Comparison of ENCODE assay signal across 21 cellular contexts in the genomic region with DNA sequence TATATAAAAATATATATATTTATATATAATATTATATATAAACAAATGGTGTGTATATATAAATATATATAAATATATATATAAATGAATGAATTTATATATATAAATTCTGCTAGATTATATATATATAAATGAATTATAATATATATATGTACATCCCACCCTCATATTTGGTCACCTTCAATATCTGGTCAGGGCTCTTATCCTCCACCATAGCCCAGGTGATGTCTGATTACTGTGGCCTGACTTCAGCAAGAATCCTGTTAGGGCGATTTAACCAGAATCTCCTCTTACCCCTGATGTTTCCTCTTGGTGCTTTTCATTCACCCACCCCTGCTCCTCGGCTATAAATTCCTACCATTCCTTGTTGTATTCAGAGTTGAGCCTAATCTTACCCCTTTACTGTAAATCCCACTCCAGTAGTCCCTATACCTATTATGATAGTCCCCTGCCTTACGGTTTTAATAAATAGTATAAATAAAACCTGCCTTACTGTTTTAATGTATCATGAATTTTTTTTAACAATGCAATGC.
DNase-seq lines count a peak whose midpoint lies in the region; ATAC-seq and TF ChIP-seq lines count a peak whose summit lies in the region.
"Had no signal": no experiment of that assay in that cellular context is flagged by ENCODE, and none has a peak within 500 bp of the region (broad histone marks: within the 10 kb centered on the region; RNA-seq: fewer than 3 reads in every experiment).

No MANE protein-coding gene starts in this region.

- peaks cover 7% of the 10 kb centered on the region for H3K9me2 ChIP-seq in GM23338 (ENCODE audit: insufficient read depth)

- H2AFZ ChIP-seq in GM23338: no peak overlapping the region
- H2AFZ ChIP-seq: GM23248 had no signal

- H3K4me2 ChIP-seq in GM23338: no peak overlapping the region

- H3K4me3 Mint-ChIP-seq in GM23338: no peak overlapping the region
- H3K4me3 Mint-ChIP-seq: HFFc6 had no signal

- H3K36me3 Mint-ChIP-seq in GM23338 (ENCODE audit: low read depth): peaks cover 6% of the 10 kb centered on the region; the same call in 1 of the 3 replicates

- no peak overlapping the region for H3K27ac ChIP-seq in GM23338 (ENCODE audit: low read depth)
- H3K27ac ChIP-seq: GM23248, SJSA1 had no signal

- no peaks in the 10 kb centered on the region for H3F3A ChIP-seq in GM23338 (replicated peaks; ENCODE audit: low read depth)

- TF ChIP-seq CTCF in GM23338 (conservative IDR thresholded peaks at IDR 0.05; ENCODE audit: low read depth in 2 of 2): no peak

- H4K20me1 ChIP-seq in GM23338 (replicated peaks; ENCODE audit: insufficient read depth): no peaks in the 10 kb centered on the region

- H3K9me3 Mint-ChIP-seq in GM23338: peaks cover 5% of the 10 kb centered on the region; the same call in 1 of the 3 replicates

- H3K79me2 ChIP-seq in GM23338 (replicated peaks; ENCODE audit: insufficient read depth): no peaks in the 10 kb centered on the region

- H3K36me3 ChIP-seq in GM23338 (ENCODE audit: insufficient read depth) (no peaks in the 10 kb centered on the region), H7 (replicated peaks; ENCODE audit: control insufficient read depth, insufficient read depth, low read length) (no peaks in the 10 kb centered on the region)
- H3K36me3 ChIP-seq: HAP-1, SJSA1 had no signal

- H3K4me1 ChIP-seq in GM23338 (ENCODE audit: insufficient read depth): peaks cover 11% of the 10 kb centered on the region
- H3K4me1 ChIP-seq: SJSA1 had no signal

- H3K27ac Mint-ChIP-seq in GM23338: no peak overlapping the region
- H3K27ac Mint-ChIP-seq: HFFc6 had no signal

- no peak overlapping the region for H3K4me3 ChIP-seq in GM23338
- H3K4me3 ChIP-seq in H7 (ENCODE audit: insufficient read depth, low read depth, low read length): no peak overlapping the region
- H3K4me3 ChIP-seq: GM23248, HAP-1, K562, SJSA1 had no signal

- H3K27me3 ChIP-seq in GM23338 (ENCODE audit: insufficient read depth) (no peaks in the 10 kb centered on the region), H7 (ENCODE audit: control insufficient read depth, insufficient read depth, low read length) (no peaks in the 10 kb centered on the region)
- H3K27me3 ChIP-seq: SJSA1 had no signal

- ATAC-seq in GM23338: peak; percentile 52
- ATAC-seq in GM21529 (IDR thresholded peaks at IDR 0.05; ENCODE audit: unreplicated experiment): no peak
- ATAC-seq: K562 had no signal

- peaks cover 16% of the 10 kb centered on the region for H3K4me1 Mint-ChIP-seq in GM23338

- H3K27me3 Mint-ChIP-seq in GM23338 (ENCODE audit: insufficient read depth, low read depth, poor library complexity): peaks cover 1% of the 10 kb centered on the region

- DNase-seq in NOMO-1 treated with DMSO at 0.1 percent for 48 hours (lab: John Stamatoyannopoulos, UW; ENCODE audit: unreplicated experiment): peak; percentile 14
- no peak for DNase-seq in NOMO-1 treated with dmso at 0.1 percent for 144 hours (lab: John Stamatoyannopoulos, UW; ENCODE audit: unreplicated experiment)
- peak; percentile 26 for DNase-seq in GM23338 (ENCODE audit: low spot score)
- DNase-seq in NCI-H69 (lab: John Stamatoyannopoulos, UW): peak; percentile 0
- peak; percentile 11 for DNase-seq in iPS-NIHi11 (ENCODE audit: low spot score)
- no peak for DNase-seq in germinal center (ENCODE audit: low spot score)
- no peak for DNase-seq in H7
- DNase-seq: GM23248, HFFc6, NCI-H1048, NCI-H1694, NCI-H2029 treated with DMSO at 0.1 percent for 48 hours, NCI-H2171, NCI-H226, NCI-H510A, Right ventricle myocardium superior, RPMI8226 had no signal

TF ChIP-seq in GM23338, 12 proteins besides CTCF, POLR2A, EP300 and RAD21:
- TF ChIP-seq EZH2phosphoT487 (IDR thresholded peaks at IDR 0.05; ENCODE audit: unreplicated experiment) (no peak), EZH2 (IDR thresholded peaks at IDR 0.05; ENCODE audit: low read depth, unreplicated experiment) (no peak)
- TF ChIP-seq, protein P1, sequence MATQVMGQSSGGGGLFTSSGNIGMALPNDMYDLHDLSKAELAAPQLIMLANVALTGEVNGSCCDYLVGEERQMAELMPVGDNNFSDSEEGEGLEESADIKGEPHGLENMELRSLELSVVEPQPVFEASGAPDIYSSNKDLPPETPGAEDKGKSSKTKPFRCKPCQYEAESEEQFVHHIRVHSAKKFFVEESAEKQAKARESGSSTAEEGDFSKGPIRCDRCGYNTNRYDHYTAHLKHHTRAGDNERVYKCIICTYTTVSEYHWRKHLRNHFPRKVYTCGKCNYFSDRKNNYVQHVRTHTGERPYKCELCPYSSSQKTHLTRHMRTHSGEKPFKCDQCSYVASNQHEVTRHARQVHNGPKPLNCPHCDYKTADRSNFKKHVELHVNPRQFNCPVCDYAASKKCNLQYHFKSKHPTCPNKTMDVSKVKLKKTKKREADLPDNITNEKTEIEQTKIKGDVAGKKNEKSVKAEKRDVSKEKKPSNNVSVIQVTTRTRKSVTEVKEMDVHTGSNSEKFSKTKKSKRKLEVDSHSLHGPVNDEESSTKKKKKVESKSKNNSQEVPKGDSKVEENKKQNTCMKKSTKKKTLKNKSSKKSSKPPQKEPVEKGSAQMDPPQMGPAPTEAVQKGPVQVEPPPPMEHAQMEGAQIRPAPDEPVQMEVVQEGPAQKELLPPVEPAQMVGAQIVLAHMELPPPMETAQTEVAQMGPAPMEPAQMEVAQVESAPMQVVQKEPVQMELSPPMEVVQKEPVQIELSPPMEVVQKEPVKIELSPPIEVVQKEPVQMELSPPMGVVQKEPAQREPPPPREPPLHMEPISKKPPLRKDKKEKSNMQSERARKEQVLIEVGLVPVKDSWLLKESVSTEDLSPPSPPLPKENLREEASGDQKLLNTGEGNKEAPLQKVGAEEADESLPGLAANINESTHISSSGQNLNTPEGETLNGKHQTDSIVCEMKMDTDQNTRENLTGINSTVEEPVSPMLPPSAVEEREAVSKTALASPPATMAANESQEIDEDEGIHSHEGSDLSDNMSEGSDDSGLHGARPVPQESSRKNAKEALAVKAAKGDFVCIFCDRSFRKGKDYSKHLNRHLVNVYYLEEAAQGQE (IDR thresholded peaks at IDR 0.05; ENCODE audit: unreplicated experiment): no peak
TF ChIP-seq in GM23338: peak in this region for 0.

Comparison
In these comparisons a context has a peak if more than half of its experiments do, and no peak if none do; other contexts are left out.
1. DNase-seq: peak in NOMO-1 treated with DMSO at 0.1 percent for 48 hours (single experiment), GM23338 (single experiment), NCI-H69 (single experiment) and iPS-NIHi11 (single experiment); none in NOMO-1 treated with dmso at 0.1 percent for 144 hours (single experiment), germinal center (single experiment) and H7 (single experiment).